ENCODE assay signal across 8 cellular contexts in the genomic region with DNA sequence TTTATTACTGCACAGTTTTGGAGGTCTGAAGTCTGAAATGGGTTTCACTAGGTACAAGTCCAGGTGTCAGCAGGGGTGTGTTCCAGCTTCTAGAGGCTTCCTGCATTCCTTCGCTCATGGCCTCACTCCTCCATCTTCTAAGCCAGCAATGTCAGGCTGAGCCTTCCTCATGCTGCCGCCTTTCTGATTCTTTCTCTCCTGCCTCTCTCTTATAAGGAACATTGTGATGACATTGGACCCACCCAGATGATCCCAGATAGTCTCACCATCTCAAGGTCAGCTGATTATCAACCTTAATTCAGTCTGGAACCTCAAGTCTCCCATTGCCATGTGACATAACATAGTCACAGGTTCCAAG.
A peak's percentile ranks its signal among the peaks of the same experiment; 100 is the strongest.
DNase-seq lines count a peak whose midpoint lies in the region; ATAC-seq and TF ChIP-seq lines count a peak whose summit lies in the region.

No MANE protein-coding gene starts in this region.

- CTCF ChIA-PET in activated CD4-positive, alpha-beta memory T cell treated with anti-CD3 and anti-CD28 coated beads for 36 hours (lab: Charles Lee) = interaction anchor here (0.7 to 2.9 kb wide), 7 partner anchors 9 to 170 kb away, joined by 3 to 17 read pairs (median 4); no protein-coding TSS in a partner anchor

- ATAC-seq in GM21825 (IDR thresholded peaks at IDR 0.05; ENCODE audit: unreplicated experiment) (peak; percentile 26), lower lobe of right lung (no peak)

- peak overlapping the region; percentile 73; the same call in 1 of the 2 replicates for H3K27ac ChIP-seq in C4-2B
- H3K27ac ChIP-seq in lower lobe of right lung = peak overlapping the region; percentile 70
- no peak overlapping the region for H3K27ac ChIP-seq in tibial artery

- no peak for DNase-seq in activated CD4-positive, alpha-beta memory T cell treated with anti-CD3 and anti-CD28 coated beads for 36 hours
- DNase-seq in lower lobe of right lung (no peak), tibial artery (no peak), foreskin melanocyte (no peak), MV-4-11 (lab: John Stamatoyannopoulos, UW) (no peak), RKO (ENCODE audit: low spot score) (no peak)

- peaks cover 1% of the 10 kb centered on the region for H3K36me3 Mint-ChIP-seq in activated CD4-positive, alpha-beta memory T cell treated with anti-CD3 and anti-CD28 coated beads for 36 hours

- H3K27me3 ChIP-seq in lower lobe of right lung (ENCODE audit: low read depth) = no peaks in the 10 kb centered on the region
- no peaks in the 10 kb centered on the region for H3K27me3 ChIP-seq in tibial artery

- no peak overlapping the region for H3K4me3 ChIP-seq in lower lobe of right lung
- no peak overlapping the region for H3K4me3 ChIP-seq in tibial artery

- no peak for TF ChIP-seq CTCF in C4-2B (conservative IDR thresholded peaks at IDR 0.05)
- no peak for TF ChIP-seq CTCF in lower lobe of right lung (IDR thresholded peaks at IDR 0.05)
- TF ChIP-seq CTCF in tibial artery (IDR thresholded peaks at IDR 0.05) = no peak

- no peak overlapping the region for H3K4me3 Mint-ChIP-seq in activated CD4-positive, alpha-beta memory T cell treated with anti-CD3 and anti-CD28 coated beads for 36 hours

- intact Hi-C loops in activated CD4-positive, alpha-beta memory T cell treated with anti-CD3 and anti-CD28 coated beads for 36 hours (cut with micrococcal nuclease) = loop anchor here (1.0 to 10.0 kb wide), 7 partner anchors 25 to 1858 kb away; a partner anchor contains a TSS
- intact Hi-C loops in lower lobe of right lung (cut with DNase I) = no loop called here
- intact Hi-C loops in tibial artery (cut with DNase I; ENCODE audit: low total_unique reads) = no loop called here

- H3K27ac Mint-ChIP-seq in activated CD4-positive, alpha-beta memory T cell treated with anti-CD3 and anti-CD28 coated beads for 36 hours = peak overlapping the region; percentile 93

- H3K27me3 Mint-ChIP-seq in activated CD4-positive, alpha-beta memory T cell treated with anti-CD3 and anti-CD28 coated beads for 36 hours = no peaks in the 10 kb centered on the region

- H3K36me3 ChIP-seq in lower lobe of right lung = no peaks in the 10 kb centered on the region
- no peaks in the 10 kb centered on the region for H3K36me3 ChIP-seq in tibial artery

- H3K9me3 ChIP-seq in lower lobe of right lung (no peaks in the 10 kb centered on the region), tibial artery (no peaks in the 10 kb centered on the region)

- POLR2A ChIA-PET in activated CD4-positive, alpha-beta memory T cell treated with anti-CD3 and anti-CD28 coated beads for 36 hours (lab: Charles Lee) = interaction anchor here (0.8 to 1.6 kb wide), 4 partner anchors 19 to 114 kb away, joined by 3 to 4 read pairs (median 4); a partner anchor contains a TSS

- H3K4me1 ChIP-seq in lower lobe of right lung = peaks cover 32% of the 10 kb centered on the region
- peaks cover 0 to 24% (median 20%) of the 10 kb centered on the region in 4 donors for H3K4me1 ChIP-seq in tibial artery

- peaks cover 50% of the 10 kb centered on the region for H3K4me1 Mint-ChIP-seq in activated CD4-positive, alpha-beta memory T cell treated with anti-CD3 and anti-CD28 coated beads for 36 hours (ENCODE audit: low read depth)

- peaks cover 5% of the 10 kb centered on the region for H3K9me3 Mint-ChIP-seq in activated CD4-positive, alpha-beta memory T cell treated with anti-CD3 and anti-CD28 coated beads for 36 hours

Comparison
In these comparisons a context has a peak if more than half of its experiments do, and no peak if none do; other contexts are left out.
1. H3K27ac ChIP-seq: peak in C4-2B (single experiment) and lower lobe of right lung (single experiment); none in tibial artery (0 of 2).